ENCODE assay signal across 13 cellular contexts in genomic region chr18:22604390-22604985, GRCh38.
DNase-seq lines count a peak whose midpoint lies in the region; ATAC-seq, FAIRE-seq and TF ChIP-seq lines count a peak whose summit lies in the region.
"Had no signal": no experiment of that assay in that cellular context is flagged by ENCODE, and none has a peak within 500 bp of the region (broad histone marks: within the 10 kb centered on the region; RNA-seq: fewer than 3 reads in every experiment).

No MANE protein-coding gene starts in this region.

- TF ChIP-seq CTCF in endothelial cell of umbilical vein (IDR thresholded peaks at IDR 0.05; ENCODE audit: extremely low read depth in 1 of 2, insufficient read depth in 1 of 2, low read depth in 1 of 2, low read length in 2 of 2) (no peak), left lung (IDR thresholded peaks at IDR 0.05) (no peak), thoracic aorta (IDR thresholded peaks at IDR 0.05) (no peak)

- no peak for TF ChIP-seq POLR2A in endothelial cell of umbilical vein (IDR thresholded peaks at IDR 0.05; ENCODE audit: low read depth, low read length)

- H3K27ac ChIP-seq in endothelial cell of umbilical vein (ENCODE audit: insufficient read depth, low read depth, low read length) (peak overlapping the region; percentile 81), left lung (peak overlapping the region; percentile 39 to 77), thoracic aorta (peak overlapping the region; percentile 80 to 93)
- H3K27ac ChIP-seq: colonic mucosa had no signal

- FAIRE-seq in endothelial cell of umbilical vein (lab: Jason Lieb, UNC) = peak; percentile 82
- FAIRE-seq: frontal cortex had no signal

- H3K4me3 ChIP-seq in endothelial cell of umbilical vein (replicated peaks in 1 of 3; ENCODE audit: insufficient read depth in 1 of 3, low read depth in 1 of 3, low read length in 3 of 3) (peak overlapping the region in 2 of 3 experiments; percentile 1 to 63), left lung (no peak overlapping the region), thoracic aorta (peak overlapping the region; percentile 58)
- H3K4me3 ChIP-seq: colonic mucosa had no signal

- H4K20me1 ChIP-seq in endothelial cell of umbilical vein (replicated peaks; ENCODE audit: control insufficient read depth, extremely low read depth, insufficient read depth, low read length) = no peaks in the 10 kb centered on the region

- peak overlapping the region; percentile 81 for H3K9ac ChIP-seq in endothelial cell of umbilical vein (replicated peaks; ENCODE audit: extremely low read depth, insufficient read depth, low read length)

- no peaks in the 10 kb centered on the region for H3K9me1 ChIP-seq in endothelial cell of umbilical vein (replicated peaks; ENCODE audit: control insufficient read depth, extremely low read depth, insufficient read depth, low read length)

- dilution Hi-C loops in endothelial cell of umbilical vein (cut with MboI; ENCODE audit: extremely low pct_ligation_motif_present, low sequenced_read_pairs) = no loop called here

- no peaks in the 10 kb centered on the region for H3K9me3 ChIP-seq in endothelial cell of umbilical vein (replicated peaks; ENCODE audit: control insufficient read depth, insufficient read depth, low read length)
- H3K9me3 ChIP-seq in left lung = no peaks in the 10 kb centered on the region
- no peaks in the 10 kb centered on the region for H3K9me3 ChIP-seq in thoracic aorta
- H3K9me3 ChIP-seq: colonic mucosa had no signal

- DNase-seq in endothelial cell of umbilical vein (ENCODE audit: low read depth, low spot score) = peak; percentile 91
- DNase-seq in left lung = peak in 1 of 2 donors; percentile 74
- peak; percentile 25 for DNase-seq in thoracic aorta (ENCODE audit: low spot score)
- no peak for DNase-seq in NK-92 (lab: John Stamatoyannopoulos, UW; ENCODE audit: unreplicated experiment)
- no peak for DNase-seq in NCI-H2171 (lab: John Stamatoyannopoulos, UW)
- DNase-seq: colonic mucosa; mesendoderm; NCI-H2107; posterior cingulate gyrus; stimulated activated naive CD8-positive, alpha-beta T cell treated with anti-CD3 and anti-CD28 coated beads, Interleukin-15, amount 100 ng/mL, for 72 hours had no signal

- peaks cover 0 to 15% of the 10 kb centered on the region in 2 experiments for H3K27me3 ChIP-seq in endothelial cell of umbilical vein (ENCODE audit: control insufficient read depth in 2 of 2, insufficient read depth in 2 of 2, low read length in 2 of 2)
- no peaks in the 10 kb centered on the region for H3K27me3 ChIP-seq in left lung
- H3K27me3 ChIP-seq in thoracic aorta (replicated peaks; ENCODE audit: insufficient read depth) = no peaks in the 10 kb centered on the region
- H3K27me3 ChIP-seq: colonic mucosa had no signal

- H3K36me3 ChIP-seq in endothelial cell of umbilical vein (ENCODE audit: control insufficient read depth in 2 of 2, extremely low read depth in 1 of 2, insufficient read depth in 2 of 2, low read length in 2 of 2) (no peaks in the 10 kb centered on the region), left lung (no peaks in the 10 kb centered on the region), thoracic aorta (no peaks in the 10 kb centered on the region)
- H3K36me3 ChIP-seq: colonic mucosa had no signal

- H3K4me2 ChIP-seq in endothelial cell of umbilical vein (ENCODE audit: insufficient read depth, low read length) = peak overlapping the region; percentile 79

- BruUV-seq in endothelial cell of umbilical vein (replicated peaks; lab: Mats Ljungman, UMichigan) = TSS peak; percentile 43

- no peaks in the 10 kb centered on the region for H3K79me2 ChIP-seq in endothelial cell of umbilical vein (ENCODE audit: control insufficient read depth, insufficient read depth, low read length)

- peak overlapping the region; percentile 94 for H2AFZ ChIP-seq in endothelial cell of umbilical vein (ENCODE audit: low read depth, low read length)

- POLR2A ChIA-PET in endothelial cell of umbilical vein (lab: Charles Lee) = no interaction called here

- intact Hi-C loops in endothelial cell of umbilical vein (cut with micrococcal nuclease) (loop anchor here (2.0 kb wide), 1 partner anchor 100 kb away; no protein-coding TSS in a partner anchor), left lung (cut with DNase I) (no loop called here)

- H3K4me1 ChIP-seq in endothelial cell of umbilical vein (ENCODE audit: control insufficient read depth, extremely low read depth, insufficient read depth, low read length) (peaks cover 32% of the 10 kb centered on the region), left lung (peaks cover 0 to 8% of the 10 kb centered on the region in 2 donors), thoracic aorta (ENCODE audit: control insufficient read depth in 1 of 2, low read depth in 2 of 2) (peaks cover 27 to 69% of the 10 kb centered on the region in 2 donors)
- H3K4me1 ChIP-seq: colonic mucosa had no signal

- ATAC-seq in left lung (peak; percentile 48), thoracic aorta (ENCODE audit: insufficient number of reproducible peaks, low FRiP score, low read depth) (peak; percentile 48), HG03039 (IDR thresholded peaks at IDR 0.05; ENCODE audit: unreplicated experiment) (no peak)
- ATAC-seq: stimulated activated naive CD8-positive, alpha-beta T cell treated with anti-CD3 and anti-CD28 coated beads, Interleukin-15, amount 100 ng/mL, for 72 hours had no signal

- CTCF ChIA-PET in endothelial cell of umbilical vein (lab: Charles Lee) = interaction anchor here (1.2 to 2.0 kb wide), 4 partner anchors 41 to 607 kb away, joined by 3 to 7 read pairs (median 5); no protein-coding TSS in a partner anchor

TF ChIP-seq in PFSK-1, 5 proteins besides CTCF, POLR2A, EP300 and RAD21 (continues in another document):
- peak in 1 of 2 experiments; percentile 45; a peak in 1 of 4 replicates for TF ChIP-seq REST (IDR thresholded peaks at IDR 0.05; ENCODE audit: insufficient read depth in 1 of 2, low read depth in 2 of 2, low read length in 2 of 2)
- no peak; the same call in 1 of the 2 replicates for TF ChIP-seq TAF1 (IDR thresholded peaks at IDR 0.05; ENCODE audit: borderline replicate concordance, insufficient read depth, low read length)
- TF ChIP-seq SIN3A (IDR thresholded peaks at IDR 0.05; ENCODE audit: borderline replicate concordance, insufficient read depth, low read length) = peak; percentile 51; the same call in 1 of the 2 replicates
- TF ChIP-seq POLR2AphosphoS5 (IDR thresholded peaks at IDR 0.05; ENCODE audit: low read depth, low read length) = no peak

TF ChIP-seq in endothelial cell of umbilical vein, 7 proteins besides CTCF, POLR2A, EP300 and RAD21:
- TF ChIP-seq GATA2 (IDR thresholded peaks at IDR 0.05; ENCODE audit: insufficient read depth, insufficient read length, low read depth, low read length) = peak; percentile 58
- no peak for TF ChIP-seq FOS (IDR thresholded peaks at IDR 0.05; ENCODE audit: borderline replicate concordance, insufficient read depth, low read length)
- TF ChIP-seq EZH2 (IDR thresholded peaks at IDR 0.05; ENCODE audit: borderline replicate concordance, low read depth, low read length, severe bottlenecking) = no peak
- no peak for TF ChIP-seq MYC (IDR thresholded peaks at IDR 0.05; ENCODE audit: low read depth, low read length)
- peak; percentile 43 for TF ChIP-seq POLR2AphosphoS5 (IDR thresholded peaks at IDR 0.05; ENCODE audit: insufficient read depth, low read depth, low read length)
- TF ChIP-seq JUN (IDR thresholded peaks at IDR 0.05; ENCODE audit: borderline replicate concordance, insufficient read depth, insufficient read length, low read depth) = peak; percentile 49
- no peak for TF ChIP-seq MAX (IDR thresholded peaks at IDR 0.05; ENCODE audit: insufficient read depth, insufficient read length)
TF ChIP-seq in endothelial cell of umbilical vein: peak in this region for 3.

Comparison
In these comparisons a context has a peak if more than half of its experiments do, and no peak if none do; other contexts are left out.
1. DNase-seq: peak in endothelial cell of umbilical vein (single experiment) and thoracic aorta (single experiment); none in NK-92 (single experiment) and NCI-H2171 (single experiment).
2. H3K4me3 ChIP-seq: peak in endothelial cell of umbilical vein (2 of 3) and thoracic aorta (single experiment); none in left lung (0 of 2).
3. Peak in every context shown above with its lines, with median percentiles within 50 percentile points of each other: H3K27ac ChIP-seq.